16 cellular contexts compared by ENCODE assay signal in genomic region chr5:14004598-14005394, GRCh38.
"Had no signal": no experiment of that assay in that cellular context is flagged by ENCODE, and none has a peak within 500 bp of the region (broad histone marks: within the 10 kb centered on the region; RNA-seq: fewer than 3 reads in every experiment).

No MANE protein-coding gene starts in this region.

- H3K4me1 ChIP-seq: right atrium auricular region, uterus had no signal

- H3K4me3 Mint-ChIP-seq: activated CD4-positive, alpha-beta T cell treated with anti-CD3 and anti-CD28 coated beads, Interleukin-2, amount 10 ng/mL, durations not matched to agents 7 days and 5 days; activated naive CD4-positive, alpha-beta T cell treated with anti-CD3 and anti-CD28 coated beads for 36 hours; activated T-helper 17 cell treated with anti-CD3 and anti-CD28 coated beads, Interleukin-2, amount 50 U/mL, for 72 hours; naive thymus-derived CD4-positive, alpha-beta T cell; WTC11 had no signal

- ATAC-seq: activated T-helper 17 cell treated with anti-CD3 and anti-CD28 coated beads, Interleukin-2, amount 50 U/mL, for 72 hours; left cardiac atrium; naive thymus-derived CD4-positive, alpha-beta T cell; WTC11 had no signal

- H3K27me3 ChIP-seq: right atrium auricular region, thyroid gland, uterus had no signal

- H3K9me3 Mint-ChIP-seq: activated CD4-positive, alpha-beta T cell treated with anti-CD3 and anti-CD28 coated beads, Interleukin-2, amount 10 ng/mL, durations not matched to agents 7 days and 5 days; activated naive CD4-positive, alpha-beta T cell treated with anti-CD3 and anti-CD28 coated beads for 36 hours; activated T-helper 17 cell treated with anti-CD3 and anti-CD28 coated beads, Interleukin-2, amount 50 U/mL, for 72 hours had no signal

- H3K36me3 Mint-ChIP-seq: naive thymus-derived CD4-positive, alpha-beta T cell had no signal

- H3K4me1 Mint-ChIP-seq: activated CD4-positive, alpha-beta T cell treated with anti-CD3 and anti-CD28 coated beads, Interleukin-2, amount 10 ng/mL, durations not matched to agents 7 days and 5 days; activated T-helper 17 cell treated with anti-CD3 and anti-CD28 coated beads, Interleukin-2, amount 50 U/mL, for 72 hours; naive thymus-derived CD4-positive, alpha-beta T cell had no signal

- H3K4me3 ChIP-seq: right atrium auricular region, smooth muscle cell, thyroid gland, uterus had no signal

- H3K27ac Mint-ChIP-seq: activated CD4-positive, alpha-beta T cell treated with anti-CD3 and anti-CD28 coated beads, Interleukin-2, amount 10 ng/mL, durations not matched to agents 7 days and 5 days; activated naive CD4-positive, alpha-beta T cell treated with anti-CD3 and anti-CD28 coated beads for 36 hours; activated T-helper 17 cell treated with anti-CD3 and anti-CD28 coated beads, Interleukin-2, amount 50 U/mL, for 72 hours; naive thymus-derived CD4-positive, alpha-beta T cell; WTC11 had no signal

- H3K9me3 ChIP-seq: neutrophil, thyroid gland, uterus had no signal

- H3K36me3 ChIP-seq: neutrophil, right atrium auricular region, thyroid gland, uterus had no signal

- DNase-seq: activated CD4-positive, alpha-beta T cell treated with anti-CD3 and anti-CD28 coated beads, Interleukin-2, amount 10 ng/mL, durations not matched to agents 7 days and 5 days; activated naive CD4-positive, alpha-beta T cell treated with anti-CD3 and anti-CD28 coated beads for 36 hours; activated T-cell treated with anti-CD3 and anti-CD28 coated beads for 4 hours; caudate nucleus; cortex of kidney; effector memory CD4-positive, alpha-beta T cell; glutamatergic neuron; left cardiac atrium; naive thymus-derived CD4-positive, alpha-beta T cell; uterus had no signal
